In the genomic region with DNA sequence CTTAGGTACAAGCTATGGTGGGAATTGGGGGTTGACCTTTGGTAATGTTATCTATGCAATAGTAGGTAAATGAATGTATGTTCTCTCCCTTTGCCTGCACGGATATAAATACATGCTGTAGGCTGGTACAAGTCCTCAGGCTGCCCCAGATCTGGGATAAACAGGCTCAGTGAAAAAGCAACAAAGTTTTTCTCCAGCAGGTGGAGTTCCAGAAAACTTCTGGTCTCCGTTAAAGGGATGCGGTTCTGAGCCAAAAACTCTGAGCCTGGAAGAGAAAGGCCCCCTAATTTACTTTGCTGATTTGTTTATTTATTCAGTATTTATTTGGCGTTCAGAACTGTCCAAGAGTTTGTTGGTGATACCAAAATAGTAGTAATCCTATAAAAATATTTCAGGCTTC, we compare ENCODE assay signal across 11 cellular contexts.
DNase-seq lines count a peak whose midpoint lies in the region; ATAC-seq lines count a peak whose summit lies in the region.
"Had no signal": no experiment of that assay in that cellular context is flagged by ENCODE, and none has a peak within 500 bp of the region (broad histone marks: within the 10 kb centered on the region; RNA-seq: fewer than 3 reads in every experiment).

No MANE protein-coding gene starts in this region.

- H3K79me1 ChIP-seq in mesendoderm (ENCODE audit: low read length), result no peaks in the 10 kb centered on the region

- no peak overlapping the region for H3K4ac ChIP-seq in mesendoderm (ENCODE audit: low read depth, low read length)

- no peak overlapping the region for H3K4me2 ChIP-seq in mesendoderm (ENCODE audit: low read length)

- H3K79me2 ChIP-seq in mesendoderm (ENCODE audit: control insufficient read depth, insufficient read depth, low read length), result no peaks in the 10 kb centered on the region

- H3K27me3 Mint-ChIP-seq in stimulated activated naive CD8-positive, alpha-beta T cell treated with anti-CD3 and anti-CD28 coated beads, Interleukin-15, amount 100 ng/mL, for 72 hours, result peaks cover 14% of the 10 kb centered on the region

- no peak overlapping the region for H4K5ac ChIP-seq in mesendoderm (ENCODE audit: low read length)

- no peak overlapping the region for H3K56ac ChIP-seq in mesendoderm (ENCODE audit: low read length)

- no peak overlapping the region for H3K27ac ChIP-seq in mesendoderm (ENCODE audit: low read depth, low read length)
- H3K27ac ChIP-seq: brain microvascular endothelial cell had no signal

- no peak overlapping the region for H4K8ac ChIP-seq in mesendoderm (ENCODE audit: low read depth, low read length)

- H2BK120ac ChIP-seq in mesendoderm (ENCODE audit: low read depth, low read length), result no peak overlapping the region

- H3K4me1 ChIP-seq in mesendoderm (ENCODE audit: control insufficient read depth, low read depth, low read length), result no peaks in the 10 kb centered on the region

- H2BK5ac ChIP-seq in mesendoderm (ENCODE audit: low read length), result no peak overlapping the region

- no peak overlapping the region for H3K9ac ChIP-seq in mesendoderm (ENCODE audit: low read length)

- no peak overlapping the region for H2BK15ac ChIP-seq in mesendoderm (replicated peaks; ENCODE audit: low read depth)

- H3K9me3 Mint-ChIP-seq in stimulated activated naive CD8-positive, alpha-beta T cell treated with anti-CD3 and anti-CD28 coated beads, Interleukin-15, amount 100 ng/mL, for 72 hours, result no peaks in the 10 kb centered on the region

- H3K23ac ChIP-seq in mesendoderm (ENCODE audit: low read length), result no peak overlapping the region

- H3K18ac ChIP-seq in mesendoderm (ENCODE audit: low read length), result no peak overlapping the region

- no peaks in the 10 kb centered on the region for H3K4me1 Mint-ChIP-seq in stimulated activated naive CD8-positive, alpha-beta T cell treated with anti-CD3 and anti-CD28 coated beads, Interleukin-15, amount 100 ng/mL, for 72 hours

- in situ Hi-C loops in T47D (cut with HindIII; ENCODE audit: low pct_unique_long_range_greater_than_20kb, low sequenced_read_pairs), result no loop called here

- no peak overlapping the region for H3K27ac Mint-ChIP-seq in stimulated activated naive CD8-positive, alpha-beta T cell treated with anti-CD3 and anti-CD28 coated beads, Interleukin-15, amount 100 ng/mL, for 72 hours

- DNase-seq in AG08395 (ENCODE audit: low spot score) (peak; percentile 47), HT-29 (ENCODE audit: low spot score) (peak; percentile 52), T47D (ENCODE audit: low read depth in 1 of 2, low spot score in 1 of 2) (peak; percentile 3 to 53), mesendoderm (peak; percentile 56), NCI-H1048 (lab: John Stamatoyannopoulos, UW) (no peak), HK-2 (ENCODE audit: unreplicated experiment) (no peak)
- DNase-seq in stimulated activated naive CD8-positive, alpha-beta T cell treated with anti-CD3 and anti-CD28 coated beads, Interleukin-15, amount 100 ng/mL, for 72 hours, result no peak
- DNase-seq: brain microvascular endothelial cell, NCI-H1417 treated with DMSO at 0.1 percent for 48 hours, SIG-M5 had no signal

- no peaks in the 10 kb centered on the region for H3K27me3 ChIP-seq in mesendoderm (ENCODE audit: insufficient read depth, low read length, poor library complexity)
- H3K27me3 ChIP-seq: brain microvascular endothelial cell had no signal

- no CpG with 5 or more reads among the region's 4 CpGs for WGBS in mesendoderm (ENCODE audit: extremely low coverage, insufficient coverage, low lambda C conversion rate)

- no peak for ATAC-seq in HG02623 (IDR thresholded peaks at IDR 0.05; ENCODE audit: unreplicated experiment)
- no peak for ATAC-seq in stimulated activated naive CD8-positive, alpha-beta T cell treated with anti-CD3 and anti-CD28 coated beads, Interleukin-15, amount 100 ng/mL, for 72 hours

- H3K4me3 Mint-ChIP-seq in stimulated activated naive CD8-positive, alpha-beta T cell treated with anti-CD3 and anti-CD28 coated beads, Interleukin-15, amount 100 ng/mL, for 72 hours, result no peak overlapping the region

- H3K4me3 ChIP-seq in mesendoderm (ENCODE audit: low read length), result no peak overlapping the region

- no peaks in the 10 kb centered on the region for H3K36me3 ChIP-seq in mesendoderm (ENCODE audit: control insufficient read depth, insufficient read depth, low read length)
- H3K36me3 ChIP-seq: brain microvascular endothelial cell had no signal

- H2AK5ac ChIP-seq in mesendoderm (ENCODE audit: low read length), result no peak overlapping the region

Comparison
In these comparisons a context has a peak if more than half of its experiments do, and no peak if none do; other contexts are left out.
1. DNase-seq: peak in AG08395 (single experiment), HT-29 (single experiment), T47D (2 of 2) and mesendoderm (single experiment); none in NCI-H1048 (single experiment), HK-2 (single experiment) and stimulated activated naive CD8-positive, alpha-beta T cell treated with anti-CD3 and anti-CD28 coated beads, Interleukin-15, amount 100 ng/mL, for 72 hours (0 of 2).